ENCODE assay signal across 8 cellular contexts in the genomic region with DNA sequence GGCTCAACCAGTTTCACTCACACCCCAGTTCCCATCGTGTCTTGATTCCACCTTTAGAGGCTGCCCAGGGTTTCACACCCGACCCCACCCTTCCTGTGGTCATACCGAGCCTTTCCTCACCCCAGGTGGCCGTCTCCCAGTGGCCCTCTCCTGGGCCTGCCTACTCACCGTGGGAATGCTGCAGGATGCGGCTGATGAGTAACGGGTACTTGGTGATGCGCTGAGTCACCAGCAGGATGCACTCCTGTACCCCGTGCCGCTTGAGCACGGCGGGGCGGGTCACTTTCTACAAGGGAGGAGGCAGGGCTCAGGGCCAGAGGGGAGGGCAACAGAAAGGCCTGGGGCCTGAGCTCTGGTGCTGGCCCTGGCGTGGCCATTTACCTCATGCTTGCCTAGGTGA. TPM values are rescaled to one million over a fixed set of nuclear protein-coding genes. Genes with fewer than 3 reads are reported as not detected.
A peak's percentile ranks its signal among the peaks of the same experiment; 100 is the strongest.
DNase-seq lines count a peak whose midpoint lies in the region; ATAC-seq, FAIRE-seq and TF ChIP-seq lines count a peak whose summit lies in the region.

No MANE protein-coding gene starts in this region.

- no peaks in the 10 kb centered on the region for H3K36me3 ChIP-seq in neural progenitor cell
- peaks cover 0 to 76% of the 10 kb centered on the region in 2 donors for H3K36me3 ChIP-seq in adrenal gland (replicated peaks in 1 of 2)

- H3K9me3 Mint-ChIP-seq in endothelial cell (ENCODE audit: unreplicated experiment) = no peaks in the 10 kb centered on the region
- H3K9me3 Mint-ChIP-seq in neural progenitor cell = no peaks in the 10 kb centered on the region

- H3K4me1 Mint-ChIP-seq in endothelial cell (ENCODE audit: unreplicated experiment) (peaks cover 34% of the 10 kb centered on the region), neural progenitor cell (peaks cover 1% of the 10 kb centered on the region)

- H3F3A ChIP-seq in neural progenitor cell (ENCODE audit: low read depth) = no peaks in the 10 kb centered on the region

- DNase-seq in RPMI7951 (ENCODE audit: low read depth) (peak; percentile 94), endothelial cell (ENCODE audit: low spot score) (no peak), neural progenitor cell (ENCODE audit: low spot score) (no peak), GM12891 (ENCODE audit: insufficient read length, low spot score) (no peak), DMS114 treated with DMSO at 0.1 percent for 48 hours (lab: John Stamatoyannopoulos, UW; ENCODE audit: unreplicated experiment) (no peak), adrenal gland (no peak)

- H3K27me3 ChIP-seq in neural progenitor cell = no peaks in the 10 kb centered on the region
- H3K27me3 ChIP-seq in adrenal gland = no peaks in the 10 kb centered on the region

- TF ChIP-seq CTCF in endothelial cell (IDR thresholded peaks at IDR 0.05; ENCODE audit: unreplicated experiment) (no peak), neural progenitor cell (IDR thresholded peaks at IDR 0.05) (no peak), adrenal gland (IDR thresholded peaks at IDR 0.05) (peak in 1 of 6 experiments; percentile 2)

- H3K27ac ChIP-seq in neural progenitor cell = no peak overlapping the region
- peak overlapping the region in 1 of 5 donors; percentile 55 for H3K27ac ChIP-seq in adrenal gland

- H3K9me3 ChIP-seq in neural progenitor cell (ENCODE audit: low read depth) (no peaks in the 10 kb centered on the region), adrenal gland (replicated peaks in 1 of 3) (no peaks in the 10 kb centered on the region)

- H3K4me3 ChIP-seq in neural progenitor cell (no peak overlapping the region), adrenal gland (no peak overlapping the region)

- FAIRE-seq in GM12891 (lab: Jason Lieb, UNC) = no peak

- WGBS in adrenal gland, 4 donors = 55 to 73% (median 67%) methylated on average over 8 to 14 of the region's 14 CpGs

- H3K4me2 ChIP-seq in neural progenitor cell = no peak overlapping the region

- peaks cover 13% of the 10 kb centered on the region for H3K79me2 ChIP-seq in neural progenitor cell (ENCODE audit: low read depth)

- H3K4me3 Mint-ChIP-seq in endothelial cell (ENCODE audit: unreplicated experiment) = peak overlapping the region; percentile 11
- H3K4me3 Mint-ChIP-seq in neural progenitor cell = no peak overlapping the region

- TF ChIP-seq POLR2A in GM10847 (IDR thresholded peaks at IDR 0.05; ENCODE audit: extremely low read depth, insufficient read length) = peak; percentile 9
- no peak for TF ChIP-seq POLR2A in GM12891 (IDR thresholded peaks at IDR 0.05; ENCODE audit: low read depth, low read length)
- no peak for TF ChIP-seq POLR2A in adrenal gland (IDR thresholded peaks at IDR 0.05)

- intact Hi-C loops in adrenal gland (cut with DNase I) = no loop called here

- no peak overlapping the region for H2AFZ ChIP-seq in neural progenitor cell (replicated peaks)

- H4K20me1 ChIP-seq in neural progenitor cell (ENCODE audit: low read depth) = peaks cover 25% of the 10 kb centered on the region

- H3K4me1 ChIP-seq in neural progenitor cell (no peaks in the 10 kb centered on the region), adrenal gland (replicated peaks in 1 of 2) (peaks cover 0 to 11% of the 10 kb centered on the region in 2 donors)

- H3K36me3 Mint-ChIP-seq in endothelial cell (ENCODE audit: low read depth, unreplicated experiment) = peaks cover 64% of the 10 kb centered on the region
- H3K36me3 Mint-ChIP-seq in neural progenitor cell = peaks cover 29% of the 10 kb centered on the region

- H3K9ac ChIP-seq in neural progenitor cell = no peak overlapping the region

- ATAC-seq in HG03457 (IDR thresholded peaks at IDR 0.05; ENCODE audit: unreplicated experiment) = no peak

- H3K27ac Mint-ChIP-seq in endothelial cell (ENCODE audit: unreplicated experiment) (no peak overlapping the region), neural progenitor cell (peak overlapping the region; percentile 21)

- H3K27me3 Mint-ChIP-seq in endothelial cell (ENCODE audit: unreplicated experiment) (peaks cover 11% of the 10 kb centered on the region), neural progenitor cell (ENCODE audit: insufficient read depth, low read depth) (peaks cover 2% of the 10 kb centered on the region)

TF ChIP-seq in GM12891, 5 proteins besides CTCF, POLR2A, EP300 and RAD21:
- TF ChIP-seq TAF1 (IDR thresholded peaks at IDR 0.05; ENCODE audit: low read depth, low read length) (no peak), POU2F2 (IDR thresholded peaks at IDR 0.05; ENCODE audit: low read depth, low read length) (no peak)
TF ChIP-seq in GM12891: peak in this region for 0.

RNA-seq across cellular contexts. Expression of gene ARHGEF2, which starts 16.4 kb away (rescaled TPM):
- total RNA-seq in RPMI7951 (2014; rRNA removed; shearing (Covaris generic)) = 54.3 and 65.5 TPM in 2 replicates
- total RNA-seq in endothelial cell (ENCODE audit: unreplicated experiment) (244 TPM), neural progenitor cell (ENCODE audit: low replicate concordance) (79.7 and 108 TPM in 2 replicates), adrenal gland (10 to 100 TPM; 22.3 to 41.3 (median 33.4) TPM)
- polyA plus RNA-seq in GM12891 (2012; ENCODE audit: low read depth, missing spikeins) = 45.2 TPM
- polyA plus RNA-seq in adrenal gland = 10 to 100 TPM; 13.6 to 27.8 (median 19.9) TPM

RNA-seq across cellular contexts. Expression of gene RXFP4, which starts 20.5 kb away (rescaled TPM):
- total RNA-seq in RPMI7951 (2014; rRNA removed; shearing (Covaris generic)) = not detected in 2 replicates
- total RNA-seq in endothelial cell (ENCODE audit: unreplicated experiment) (not detected), neural progenitor cell (ENCODE audit: low replicate concordance) (not detected in 2 replicates), adrenal gland (not detected)
- polyA plus RNA-seq in GM12891 (2012; ENCODE audit: low read depth, missing spikeins) = not detected
- not detected for polyA plus RNA-seq in adrenal gland

RNA-seq across cellular contexts. Expression of gene KHDC4, which starts 27.7 kb away (rescaled TPM):
- total RNA-seq in RPMI7951 (2014; rRNA removed; shearing (Covaris generic)) = 27.0 and 28.6 TPM in 2 replicates
- total RNA-seq in endothelial cell (ENCODE audit: unreplicated experiment) = 42.6 TPM
- total RNA-seq in neural progenitor cell (ENCODE audit: low replicate concordance) = 91.5 and 91.9 TPM in 2 replicates
- 27.8 TPM for polyA plus RNA-seq in GM12891 (2012; ENCODE audit: low read depth, missing spikeins)
- 10 to 100 TPM; 16.8 to 48.5 (median 37.8) TPM for total RNA-seq in adrenal gland
- polyA plus RNA-seq in adrenal gland = 10 to 100 TPM; 33.2 to 46.4 (median 37.0) TPM

RNA-seq across cellular contexts. Expression of gene RIT1, which starts 50.8 kb away (rescaled TPM):
- total RNA-seq in RPMI7951 (2014; rRNA removed; shearing (Covaris generic)) = 24.9 and 34.8 TPM in 2 replicates
- total RNA-seq in endothelial cell (ENCODE audit: unreplicated experiment) (69.2 TPM), neural progenitor cell (ENCODE audit: low replicate concordance) (41.5 and 51.3 TPM in 2 replicates), adrenal gland (10 to 100 TPM; 19.4 to 39.5 (median 31.2) TPM)
- polyA plus RNA-seq in GM12891 (2012; ENCODE audit: low read depth, missing spikeins) = 19.1 TPM
- 10 to 100 TPM; 10.3 to 18.2 (median 16.2) TPM for polyA plus RNA-seq in adrenal gland

RNA-seq across cellular contexts. Expression of gene SSR2, which starts 58.8 kb away (rescaled TPM):
- total RNA-seq in RPMI7951 (2014; rRNA removed; shearing (Covaris generic)) = 657 and 685 TPM in 2 replicates
- total RNA-seq in endothelial cell (ENCODE audit: unreplicated experiment) (340 TPM), neural progenitor cell (ENCODE audit: low replicate concordance) (293 and 314 TPM in 2 replicates), adrenal gland (100 to 1,000 TPM; 171 to 722 (median 354) TPM)
- 186 TPM for polyA plus RNA-seq in GM12891 (2012; ENCODE audit: low read depth, missing spikeins)
- 100 to 1,000 TPM; 164 to 724 (median 287) TPM for polyA plus RNA-seq in adrenal gland
